ENCODE assay signal across 10 cellular contexts in the genomic region with DNA sequence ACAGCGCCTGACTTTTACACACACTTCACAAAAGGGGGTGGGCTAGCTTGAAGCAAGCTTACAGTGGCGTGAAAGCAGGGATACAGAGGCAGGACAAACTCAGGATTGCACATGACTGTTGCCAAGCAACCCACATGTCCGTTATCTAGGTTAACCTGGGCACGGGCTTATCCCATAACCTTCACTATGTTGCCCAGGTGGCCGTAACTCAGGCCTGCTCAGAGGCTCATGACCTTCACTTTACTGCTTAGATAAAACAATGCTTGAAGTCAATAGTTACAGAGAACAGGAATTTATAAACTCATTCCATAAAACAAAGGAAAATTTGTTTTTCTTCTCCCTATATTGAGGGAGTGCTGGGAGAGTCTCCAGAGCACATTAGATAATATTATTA. TPM values are rescaled to one million over a fixed set of nuclear protein-coding genes. Genes with fewer than 3 reads are reported as not detected.
"Had no signal": no experiment of that assay in that cellular context is flagged by ENCODE, and none has a peak within 500 bp of the region (broad histone marks: within the 10 kb centered on the region; RNA-seq: fewer than 3 reads in every experiment).

No MANE protein-coding gene starts in this region.

RNA-seq across cellular contexts. Expression of a gene that starts 36.8 kb away (rescaled TPM):
- total RNA-seq: activated CD4-positive, alpha-beta T cell treated with anti-CD3 and anti-CD28 coated beads, Interleukin-2, amount 10 ng/mL, durations not matched to agents 7 days and 5 days; aorta; cardiac muscle cell; colonic mucosa; dermis microvascular lymphatic vessel endothelial cell; endothelial cell of umbilical vein; fibroblast of lung; fibroblast of villous mesenchyme; gastroesophageal sphincter; glomerular endothelial cell had no signal
- polyA plus RNA-seq: aorta, cardiac muscle cell, endothelial cell of umbilical vein, fibroblast of lung had no signal

RNA-seq across cellular contexts. Expression of a gene that starts 47.7 kb away (rescaled TPM):
- total RNA-seq: cardiac muscle cell, dermis microvascular lymphatic vessel endothelial cell, endothelial cell of umbilical vein, fibroblast of lung, fibroblast of villous mesenchyme, glomerular endothelial cell had no signal
- polyA plus RNA-seq: aorta, cardiac muscle cell, endothelial cell of umbilical vein, fibroblast of lung had no signal
